ENCODE assay signal across 2 cellular contexts in genomic region chr2:77296791-77297190, GRCh38.
TF ChIP-seq lines count a peak whose summit lies in the region.

No MANE protein-coding gene starts in this region.

TF ChIP-seq in H1, 55 proteins besides CTCF, POLR2A, EP300 and RAD21:
- no peak for TF ChIP-seq SIRT6 (IDR thresholded peaks at IDR 0.05; ENCODE audit: low read length)
- TF ChIP-seq TCF12 (IDR thresholded peaks at IDR 0.05; ENCODE audit: low read depth, low read length): no peak
- no peak for TF ChIP-seq SAP30 (IDR thresholded peaks at IDR 0.05; ENCODE audit: insufficient read depth, insufficient replicate concordance, low read length)
- no peak for TF ChIP-seq CHD1 (IDR thresholded peaks at IDR 0.05; ENCODE audit: low read depth, low read length)
- no peak for TF ChIP-seq NANOG (IDR thresholded peaks at IDR 0.05; ENCODE audit: insufficient read depth, low read depth, low read length, poor library complexity, severe bottlenecking)
- TF ChIP-seq POU5F1 (IDR thresholded peaks at IDR 0.05; ENCODE audit: low read depth, low read length): no peak

TF ChIP-seq in SK-N-SH, 30 proteins besides CTCF, POLR2A, EP300 and RAD21:
- TF ChIP-seq NFIC (IDR thresholded peaks at IDR 0.05; ENCODE audit: borderline replicate concordance) (no peak), NRF1 (IDR thresholded peaks at IDR 0.05; ENCODE audit: low read depth, low read length) (no peak), YY1 (IDR thresholded peaks at IDR 0.05; ENCODE audit: low read depth) (no peak), SIN3A (IDR thresholded peaks at IDR 0.05; ENCODE audit: borderline replicate concordance, low read depth, low read length) (no peak), TCF12 (IDR thresholded peaks at IDR 0.05) (no peak), REST (IDR thresholded peaks at IDR 0.05; ENCODE audit: low read depth, low read length) (no peak), ELF1 (IDR thresholded peaks at IDR 0.05) (no peak), GATA2 (CRISPR knock-in tag; IDR thresholded peaks at IDR 0.05) (no peak), FOSL2 (IDR thresholded peaks at IDR 0.05; ENCODE audit: borderline replicate concordance, low read depth) (no peak), CHD2 (IDR thresholded peaks at IDR 0.05; ENCODE audit: low read length, partially characterized antibody) (no peak), FOXM1 (IDR thresholded peaks at IDR 0.05; ENCODE audit: low read depth) (no peak), USF1 (IDR thresholded peaks at IDR 0.05; ENCODE audit: borderline replicate concordance, low read depth) (no peak), PBX3 (IDR thresholded peaks at IDR 0.05) (no peak), ZBTB33 (IDR thresholded peaks at IDR 0.05; ENCODE audit: borderline replicate concordance, low read depth) (no peak), IRF3 (IDR thresholded peaks at IDR 0.05; ENCODE audit: low read depth, low read length) (no peak), USF2 (IDR thresholded peaks at IDR 0.05; ENCODE audit: borderline replicate concordance, low read depth, low read length) (no peak), RFX5 (IDR thresholded peaks at IDR 0.05; ENCODE audit: low read length) (no peak), POLR2AphosphoS5 (IDR thresholded peaks at IDR 0.05; ENCODE audit: low read depth, low read length) (no peak), MXI1 (IDR thresholded peaks at IDR 0.05; ENCODE audit: low read depth, low read length) (no peak)
